In genomic region chr6:128208078-128208477, GRCh38 we compare ENCODE assay signal across 1 cellular context.
TF ChIP-seq lines count a peak whose summit lies in the region.

No MANE protein-coding gene starts in this region.

TF ChIP-seq in HEK293, 187 proteins besides CTCF, POLR2A, EP300 and RAD21 (continued from another document):
- TF ChIP-seq ZBTB49 (tag by site-specific recombination; IDR thresholded peaks at IDR 0.05; ENCODE audit: low read depth) (no peak), ZNF639 (tag by site-specific recombination; IDR thresholded peaks at IDR 0.05) (no peak), KLF10 (tag by site-specific recombination; IDR thresholded peaks at IDR 0.05) (no peak), ZBTB8A (tag by site-specific recombination; IDR thresholded peaks at IDR 0.05) (no peak), ZNF529 (tag by site-specific recombination; IDR thresholded peaks at IDR 0.05; ENCODE audit: insufficient replicate concordance) (no peak), ZBTB6 (tag by site-specific recombination; IDR thresholded peaks at IDR 0.05) (no peak), ZBTB44 (tag by site-specific recombination; IDR thresholded peaks at IDR 0.05) (no peak), GLIS2 (tag by site-specific recombination; IDR thresholded peaks at IDR 0.05) (no peak), ZNF449 (tag by site-specific recombination; IDR thresholded peaks at IDR 0.05) (no peak), ZNF362 (tag by site-specific recombination; IDR thresholded peaks at IDR 0.05) (0 out of 2 replicates have a peak, but pooled peaks have one; percentile 44), ZBTB1 (tag by site-specific recombination; IDR thresholded peaks at IDR 0.05) (no peak), ZNF677 (tag by site-specific recombination; IDR thresholded peaks at IDR 0.05) (no peak), ZNF18 (tag by site-specific recombination; IDR thresholded peaks at IDR 0.05) (no peak), ZBTB17 (tag by site-specific recombination; IDR thresholded peaks at IDR 0.05) (no peak)
